9 cellular contexts compared by ENCODE assay signal in the genomic region with DNA sequence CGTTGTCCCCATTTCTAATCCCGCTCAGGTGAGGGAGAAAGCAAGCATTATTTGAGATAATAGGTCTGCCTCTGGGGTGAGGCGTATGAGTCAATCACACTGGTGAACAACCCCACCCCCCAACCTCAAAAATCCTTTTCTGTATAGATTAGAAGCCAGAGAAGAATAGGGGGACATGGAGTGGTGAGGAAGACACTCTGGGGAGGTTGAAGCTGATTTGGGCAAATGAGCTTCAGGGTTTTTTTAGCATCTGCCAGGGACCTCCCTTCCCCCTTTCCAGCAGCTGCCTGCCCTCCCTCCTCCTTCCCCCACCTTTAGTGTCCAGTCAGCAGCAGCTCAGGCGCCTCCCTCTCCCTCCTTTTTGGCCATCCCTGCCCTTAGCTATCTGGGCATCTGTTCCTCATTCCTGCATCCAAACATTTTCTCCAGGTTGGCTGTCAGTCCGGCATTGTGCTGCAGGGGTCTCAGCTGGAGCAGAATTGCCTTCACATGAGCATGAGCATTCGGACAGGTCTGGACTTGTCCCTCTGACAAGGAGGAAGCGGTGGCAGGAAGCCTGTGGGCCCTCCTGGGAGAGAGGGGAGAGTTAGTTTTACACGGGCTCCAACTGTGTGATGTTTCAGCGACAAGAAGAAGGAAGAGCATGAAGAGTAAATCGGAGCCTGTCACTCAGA. TPM values are rescaled to one million over a fixed set of nuclear protein-coding genes. Genes with fewer than 3 reads are reported as not detected.
DNase-seq lines count a peak whose midpoint lies in the region; ATAC-seq, FAIRE-seq and TF ChIP-seq lines count a peak whose summit lies in the region.
"Had no signal": no experiment of that assay in that cellular context is flagged by ENCODE, and none has a peak within 500 bp of the region (broad histone marks: within the 10 kb centered on the region; RNA-seq: fewer than 3 reads in every experiment).

No MANE protein-coding gene starts in this region.

- 91% methylated on average over 10 of the region's 10 CpGs for WGBS in HepG2 (ENCODE audit: low lambda C conversion rate)
- WGBS in transverse colon (ENCODE audit: low coverage in 1 of 2), 2 donors: 57 to 58% methylated on average over 6 to 10 of the region's 10 CpGs

- no peak overlapping the region for H3K9ac ChIP-seq in HepG2 (ENCODE audit: insufficient read depth, low read depth, low read length)

- ATAC-seq in HG02763 (IDR thresholded peaks at IDR 0.05; ENCODE audit: unreplicated experiment) (peak; percentile 53), HepG2 (no peak), GM19328 (IDR thresholded peaks at IDR 0.05; ENCODE audit: unreplicated experiment) (no peak)

- H3K36me3 ChIP-seq in HepG2 (replicated peaks in 1 of 2; ENCODE audit: control insufficient read depth in 1 of 2, insufficient read depth in 2 of 2, low read length in 2 of 2): no peaks in the 10 kb centered on the region
- no peaks in the 10 kb centered on the region for H3K36me3 ChIP-seq in transverse colon

- no peak for TF ChIP-seq RAD21 in HepG2 (CRISPR knock-in tag; IDR thresholded peaks at IDR 0.05)

- no peaks in the 10 kb centered on the region for H3K9me3 ChIP-seq in HepG2 (ENCODE audit: low read length)
- no peaks in the 10 kb centered on the region for H3K9me3 ChIP-seq in transverse colon

- intact Hi-C loops in HepG2 (cut with micrococcal nuclease; ENCODE audit: unreplicated experiment) (no loop called here), transverse colon (cut with DNase I; ENCODE audit: low total_unique reads) (no loop called here)

- CTCF ChIA-PET in HepG2 (lab: Yijun Ruan, JAX; ENCODE audit: low intra/inter-chr PET ratio, low total read pairs): no interaction called here

- H2AFZ ChIP-seq in HepG2 (ENCODE audit: low read length): peak overlapping the region; percentile 36

- TF ChIP-seq POLR2A in HepG2 (IDR thresholded peaks at IDR 0.05; ENCODE audit: insufficient read depth in 1 of 2, low read depth in 2 of 2, low read length in 2 of 2) (no peak), transverse colon (IDR thresholded peaks at IDR 0.05) (no peak)

- H3K4me3 ChIP-seq in HepG2 (replicated peaks in 1 of 3; ENCODE audit: insufficient read depth in 1 of 3, low read depth in 2 of 3, low read length in 3 of 3): no peak overlapping the region
- peak overlapping the region in 1 of 4 donors; percentile 30 for H3K4me3 ChIP-seq in transverse colon

- peaks cover 12% of the 10 kb centered on the region; the same call in 1 of the 2 replicates for H3K4me1 ChIP-seq in HepG2 (ENCODE audit: insufficient read depth, low read length)
- H3K4me1 ChIP-seq in transverse colon: peaks cover 7 to 23% (median 11%) of the 10 kb centered on the region in 4 donors

- H3K27me3 ChIP-seq in HepG2 (ENCODE audit: control insufficient read depth in 1 of 2, insufficient read depth in 2 of 2, low read length in 2 of 2) (peaks cover 0 to 5% of the 10 kb centered on the region in 2 experiments; a peak in 2 of 5 replicates), transverse colon (no peaks in the 10 kb centered on the region)

- H3K79me2 ChIP-seq in HepG2 (ENCODE audit: insufficient read depth, low read length): no peaks in the 10 kb centered on the region

- H3K4me2 ChIP-seq in HepG2 (ENCODE audit: low read depth, low read length): no peak overlapping the region

- POLR2A ChIA-PET in HepG2 (lab: Yijun Ruan, JAX): no interaction called here

- TF ChIP-seq EP300 in HepG2 (IDR thresholded peaks at IDR 0.05; ENCODE audit: low read depth in 2 of 2, low read length in 2 of 2) (no peak), HepG2 (CRISPR knock-in tag; IDR thresholded peaks at IDR 0.05; ENCODE audit: borderline replicate concordance) (no peak), transverse colon (IDR thresholded peaks at IDR 0.05; ENCODE audit: low read depth) (no peak)

- no peaks in the 10 kb centered on the region for H4K20me1 ChIP-seq in HepG2 (ENCODE audit: insufficient read depth, low read length)

- TF ChIP-seq CTCF in HepG2 (CRISPR knock-in tag; IDR thresholded peaks at IDR 0.05) (no peak), transverse colon (IDR thresholded peaks at IDR 0.05) (no peak)

- FAIRE-seq in HepG2 (lab: Jason Lieb, UNC): no peak

- DNase-seq in DMS53 (lab: John Stamatoyannopoulos, UW) (peak; percentile 79), DMS53 treated with DMSO at 0.1 percent for 48 hours (lab: John Stamatoyannopoulos, UW; ENCODE audit: unreplicated experiment) (no peak), NCI-H524 (lab: John Stamatoyannopoulos, UW) (peak; percentile 81 to 87), cerebellar cortex (ENCODE audit: low spot score) (peak; percentile 75), HepG2 (ENCODE audit: low spot score) (no peak), transverse colon (no peak)

- in situ Hi-C loops in HepG2 (cut with HindIII; ENCODE audit: extremely low pct_ligation_motif_present, low pct_unique_long_range_greater_than_20kb): no loop called here
- in situ Hi-C loops in transverse colon (cut with MboI; ENCODE audit: low pct_ligation_motif_present in 1 of 4, low pct_unique_long_range_greater_than_20kb in 1 of 4, low sequenced_read_pairs in 3 of 4): no loop called here

- H3K27ac ChIP-seq in HepG2 (ENCODE audit: extremely low read length, insufficient read depth, low read length) (no peak overlapping the region), transverse colon (peak overlapping the region; percentile 47 to 65 (median 52))
- H3K27ac ChIP-seq: 22Rv1 had no signal

- no TSS peak for BruUV-seq in HepG2 (replicated peaks; lab: Mats Ljungman, UMichigan)

TF ChIP-seq in HepG2, 621 proteins besides CTCF, POLR2A, EP300 and RAD21 (continues in another document):
- TF ChIP-seq HNF4A (CRISPR knock-in tag; IDR thresholded peaks at IDR 0.05) (no peak), KDM3A (CRISPR knock-in tag; IDR thresholded peaks at IDR 0.05; ENCODE audit: low read depth) (no peak), TP53 (CRISPR knock-in tag; conservative IDR thresholded peaks at IDR 0.05) (peak; percentile 97)
- TF ChIP-seq, protein P1, sequence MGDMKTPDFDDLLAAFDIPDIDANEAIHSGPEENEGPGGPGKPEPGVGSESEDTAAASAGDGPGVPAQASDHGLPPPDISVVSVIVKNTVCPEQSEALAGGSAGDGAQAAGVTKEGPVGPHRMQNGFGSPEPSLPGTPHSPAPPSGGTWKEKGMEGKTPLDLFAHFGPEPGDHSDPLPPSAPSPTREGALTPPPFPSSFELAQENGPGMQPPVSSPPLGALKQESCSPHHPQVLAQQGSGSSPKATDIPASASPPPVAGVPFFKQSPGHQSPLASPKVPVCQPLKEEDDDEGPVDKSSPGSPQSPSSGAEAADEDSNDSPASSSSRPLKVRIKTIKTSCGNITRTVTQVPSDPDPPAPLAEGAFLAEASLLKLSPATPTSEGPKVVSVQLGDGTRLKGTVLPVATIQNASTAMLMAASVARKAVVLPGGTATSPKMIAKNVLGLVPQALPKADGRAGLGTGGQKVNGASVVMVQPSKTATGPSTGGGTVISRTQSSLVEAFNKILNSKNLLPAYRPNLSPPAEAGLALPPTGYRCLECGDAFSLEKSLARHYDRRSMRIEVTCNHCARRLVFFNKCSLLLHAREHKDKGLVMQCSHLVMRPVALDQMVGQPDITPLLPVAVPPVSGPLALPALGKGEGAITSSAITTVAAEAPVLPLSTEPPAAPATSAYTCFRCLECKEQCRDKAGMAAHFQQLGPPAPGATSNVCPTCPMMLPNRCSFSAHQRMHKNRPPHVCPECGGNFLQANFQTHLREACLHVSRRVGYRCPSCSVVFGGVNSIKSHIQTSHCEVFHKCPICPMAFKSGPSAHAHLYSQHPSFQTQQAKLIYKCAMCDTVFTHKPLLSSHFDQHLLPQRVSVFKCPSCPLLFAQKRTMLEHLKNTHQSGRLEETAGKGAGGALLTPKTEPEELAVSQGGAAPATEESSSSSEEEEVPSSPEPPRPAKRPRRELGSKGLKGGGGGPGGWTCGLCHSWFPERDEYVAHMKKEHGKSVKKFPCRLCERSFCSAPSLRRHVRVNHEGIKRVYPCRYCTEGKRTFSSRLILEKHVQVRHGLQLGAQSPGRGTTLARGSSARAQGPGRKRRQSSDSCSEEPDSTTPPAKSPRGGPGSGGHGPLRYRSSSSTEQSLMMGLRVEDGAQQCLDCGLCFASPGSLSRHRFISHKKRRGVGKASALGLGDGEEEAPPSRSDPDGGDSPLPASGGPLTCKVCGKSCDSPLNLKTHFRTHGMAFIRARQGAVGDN (CRISPR knock-in tag; IDR thresholded peaks at IDR 0.05): peak; percentile 12; the same call in 1 of the 2 replicates
- TF ChIP-seq, protein P2, sequence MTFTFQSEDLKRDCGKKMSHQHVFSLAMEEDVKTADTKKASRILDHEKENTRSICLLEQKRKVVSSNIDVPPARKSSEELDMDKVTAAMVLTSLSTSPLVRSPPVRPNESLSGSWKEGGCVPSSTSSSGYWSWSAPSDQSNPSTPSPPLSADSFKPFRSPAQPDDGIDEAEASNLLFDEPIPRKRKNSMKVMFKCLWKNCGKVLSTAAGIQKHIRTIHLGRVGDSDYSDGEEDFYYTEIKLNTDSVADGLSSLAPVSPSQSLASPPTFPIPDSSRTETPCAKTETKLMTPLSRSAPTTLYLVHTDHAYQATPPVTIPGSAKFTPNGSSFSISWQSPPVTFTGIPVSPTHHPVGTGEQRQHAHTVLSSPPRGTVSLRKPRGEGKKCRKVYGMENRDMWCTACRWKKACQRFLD (CRISPR knock-in tag; IDR thresholded peaks at IDR 0.05; ENCODE audit: borderline replicate concordance): no peak

RNA-seq across cellular contexts. Expression of a gene that starts 30.8 kb away (rescaled TPM):
- total RNA-seq in HepG2 (2016; rRNA removed; fragmentation: Illumina TruSeq; extraction: Trizol): 5.2 and 11.3 TPM in 2 replicates
- total RNA-seq in HepG2 (2016; cell fraction: cytosol; rRNA removed; fragmentation: Illumina TruSeq; extraction: Trizol; ENCODE audit: low read depth): 0.30 and 0.44 TPM in 2 replicates
- 4.6 and 10.3 TPM in 2 replicates for total RNA-seq in HepG2 (2016; cell fraction: insoluble cytoplasmic fraction; rRNA removed; fragmentation: Illumina TruSeq; extraction: Trizol)
- total RNA-seq in HepG2 (2016; cell fraction: membrane; rRNA removed; fragmentation: Illumina TruSeq; extraction: Trizol): 2.2 and 2.3 TPM in 2 replicates
- total RNA-seq in HepG2 (2016; cell fraction: nucleus; rRNA removed; fragmentation: Illumina TruSeq; extraction: Trizol): 10.6 and 12.9 TPM in 2 replicates
- 3.3 and 3.5 TPM in 2 replicates for polyA plus RNA-seq in HepG2 (2011; rRNA removed)
- polyA plus RNA-seq in HepG2 (2011; cell fraction: cytosol; rRNA removed): 2.2 and 2.7 TPM in 2 replicates
- 1.7 and 1.8 TPM in 2 replicates for polyA plus RNA-seq in HepG2 (2011; cell fraction: nucleus; rRNA removed)
- 2.2 and 3.3 TPM in 2 replicates for polyA plus RNA-seq in HepG2 (2012)
- polyA plus RNA-seq in HepG2 (2016; cell fraction: cytosol; fragmentation: Illumina TruSeq; extraction: Trizol; ENCODE audit: low read depth): 0.94 and 1.1 TPM in 2 replicates
- 4.4 and 4.6 TPM in 2 replicates for polyA plus RNA-seq in HepG2 (2016; cell fraction: insoluble cytoplasmic fraction; fragmentation: Illumina TruSeq; extraction: Trizol; ENCODE audit: low read depth)
- polyA plus RNA-seq in HepG2 (2016; cell fraction: membrane; fragmentation: Illumina TruSeq; extraction: Trizol; ENCODE audit: low read depth): 1.9 and 2.4 TPM in 2 replicates
- polyA plus RNA-seq in HepG2 (2016; cell fraction: nucleus; fragmentation: Illumina TruSeq; extraction: Trizol; ENCODE audit: insufficient read depth, low read depth): 15.1 and 17.0 TPM in 2 replicates
- polyA minus RNA-seq in HepG2 (2011; rRNA and poly(A)+ RNA removed; ENCODE audit: low replicate concordance): 7.4 and 47.2 TPM in 2 replicates
- 2.9 and 5.4 TPM in 2 replicates for polyA minus RNA-seq in HepG2 (2011; cell fraction: cytosol; rRNA and poly(A)+ RNA removed)
- polyA minus RNA-seq in HepG2 (2011; cell fraction: nucleus; rRNA and poly(A)+ RNA removed): 3.1 and 3.5 TPM in 2 replicates
- total RNA-seq in transverse colon: 10 to 100 TPM; 39.6 to 98.9 (median 73.9) TPM

Comparison
In these comparisons a context has a peak if more than half of its experiments do, and no peak if none do; other contexts are left out.
1. DNase-seq: peak in DMS53 (single experiment), NCI-H524 (2 of 2) and cerebellar cortex (single experiment); none in DMS53 treated with DMSO at 0.1 percent for 48 hours (single experiment), HepG2 (single experiment) and transverse colon (single experiment).